In genomic region chr12:93972411-93973208, GRCh38 we compare ENCODE assay signal across 14 cellular contexts.
DNase-seq lines count a peak whose midpoint lies in the region; ATAC-seq, FAIRE-seq and TF ChIP-seq lines count a peak whose summit lies in the region.
"Had no signal": no experiment of that assay in that cellular context is flagged by ENCODE, and none has a peak within 500 bp of the region (broad histone marks: within the 10 kb centered on the region; RNA-seq: fewer than 3 reads in every experiment).

No MANE protein-coding gene starts in this region.

- H3K14ac ChIP-seq in trophoblast cell (ENCODE audit: low read length), result no peak overlapping the region

- in situ Hi-C loops in KBM-7 (cut with MboI; ENCODE audit: low pct_unique_long_range_greater_than_20kb, low sequenced_read_pairs), result no loop called here

- no CpG with 5 or more reads among the region's 8 CpGs for WGBS in trophoblast cell (ENCODE audit: extremely low coverage, insufficient coverage, insufficient read length)

- no peak overlapping the region for H3K27ac Mint-ChIP-seq in effector memory CD8-positive, alpha-beta T cell
- H3K27ac Mint-ChIP-seq: GM23338 had no signal

- no peaks in the 10 kb centered on the region for H3K27me3 ChIP-seq in trophoblast cell (ENCODE audit: insufficient read depth, low read length)

- peaks cover 5% of the 10 kb centered on the region in 2 donors for H3K4me1 Mint-ChIP-seq in effector memory CD8-positive, alpha-beta T cell (ENCODE audit: low read depth in 2 of 2)
- H3K4me1 Mint-ChIP-seq: GM23338 had no signal

- H2AFZ ChIP-seq in trophoblast cell (ENCODE audit: insufficient read depth, low read length, poor library complexity), result no peak overlapping the region

- H3K36me3 ChIP-seq in trophoblast cell (ENCODE audit: control insufficient read depth in 1 of 2, insufficient read depth in 2 of 2, low read length in 2 of 2), result peaks cover 0 to 2% of the 10 kb centered on the region in 2 experiments
- H3K36me3 ChIP-seq: left ventricle myocardium inferior had no signal

- H2BK120ac ChIP-seq in trophoblast cell (ENCODE audit: insufficient read depth, low read length, poor library complexity), result peak overlapping the region; percentile 39

- H4K91ac ChIP-seq in trophoblast cell (ENCODE audit: low read depth, low read length), result no peak overlapping the region

- no peak overlapping the region for H3K4me3 Mint-ChIP-seq in effector memory CD8-positive, alpha-beta T cell
- H3K4me3 Mint-ChIP-seq: GM23338 had no signal

- TF ChIP-seq CTCF in fibroblast of the aortic adventitia (IDR thresholded peaks at IDR 0.05; ENCODE audit: insufficient read depth, low read length), result no peak

- H3K27ac ChIP-seq in trophoblast cell (ENCODE audit: low read depth, low read length), result peak overlapping the region; percentile 50
- H3K27ac ChIP-seq: left ventricle myocardium inferior had no signal

- H3K4me3 ChIP-seq in fibroblast of the aortic adventitia (ENCODE audit: low read depth, low read length) (no peak overlapping the region), trophoblast cell (ENCODE audit: low read depth, low read length) (no peak overlapping the region)
- H3K4me3 ChIP-seq: GM23338, left ventricle myocardium inferior had no signal

- no peaks in the 10 kb centered on the region for H3K9me3 Mint-ChIP-seq in effector memory CD8-positive, alpha-beta T cell
- H3K9me3 Mint-ChIP-seq: GM23338 had no signal

- H3K4ac ChIP-seq in trophoblast cell (ENCODE audit: low read depth, low read length), result no peak overlapping the region

- H2BK5ac ChIP-seq in trophoblast cell (ENCODE audit: low read depth, low read length, poor library complexity), result peak overlapping the region; percentile 45

- H2BK12ac ChIP-seq in trophoblast cell (ENCODE audit: low read length), result peak overlapping the region; percentile 72

- no peaks in the 10 kb centered on the region for H3K36me3 Mint-ChIP-seq in effector memory CD8-positive, alpha-beta T cell (ENCODE audit: insufficient read depth)

- no peaks in the 10 kb centered on the region for H3K9me3 ChIP-seq in trophoblast cell (ENCODE audit: insufficient read depth, low read depth, low read length)
- H3K9me3 ChIP-seq: left ventricle myocardium inferior had no signal

- DNase-seq in AG20443 (ENCODE audit: low spot score) (peak; percentile 72), RCC 7860 (ENCODE audit: low spot score) (peak; percentile 31), fibroblast of the aortic adventitia (ENCODE audit: low read depth) (peak; percentile 91), trophoblast cell (no peak), KBM-7 (no peak), DMS53 (lab: John Stamatoyannopoulos, UW) (no peak)
- DNase-seq in effector memory CD8-positive, alpha-beta T cell, result no peak
- DNase-seq in activated CD8-positive, alpha-beta memory T cell treated with anti-CD3 and anti-CD28 coated beads, Interleukin-2, amount 50 U/mL, for 48 hours, result no peak
- DNase-seq: activated naive CD4-positive, alpha-beta T cell; caudate nucleus; DMS153; left ventricle myocardium inferior had no signal

- peaks cover 15 to 46% of the 10 kb centered on the region in 2 donors for H3K27me3 Mint-ChIP-seq in effector memory CD8-positive, alpha-beta T cell

- H3K9ac ChIP-seq in trophoblast cell (ENCODE audit: low read length), result no peak overlapping the region

- no peak for FAIRE-seq in RCC 7860 (lab: Jason Lieb, UNC)
- FAIRE-seq: endothelial cell of umbilical vein had no signal

- H3K4me1 ChIP-seq in trophoblast cell (ENCODE audit: control insufficient read depth in 1 of 2, insufficient read depth in 2 of 2, low read length in 2 of 2), result peaks cover 2 to 6% of the 10 kb centered on the region in 2 experiments

- peak overlapping the region; percentile 12 for H3K4me2 ChIP-seq in trophoblast cell (ENCODE audit: low read length)
- H3K4me2 ChIP-seq: GM23338 had no signal

- H2AK5ac ChIP-seq in trophoblast cell (ENCODE audit: low read length), result no peak overlapping the region

- no peak for ATAC-seq in effector memory CD8-positive, alpha-beta T cell (replicated peaks)
- ATAC-seq: GM23338 had no signal

- peaks cover 2% of the 10 kb centered on the region for H3K79me1 ChIP-seq in trophoblast cell (ENCODE audit: low read length)

- H3K23ac ChIP-seq in trophoblast cell (ENCODE audit: low read length), result no peak overlapping the region

- no peaks in the 10 kb centered on the region for H3K79me2 ChIP-seq in trophoblast cell (ENCODE audit: control insufficient read depth, insufficient read depth, low read length, poor library complexity)

- no peak overlapping the region for H4K12ac ChIP-seq in trophoblast cell (ENCODE audit: low read depth, low read length)

- no peak overlapping the region for H3K18ac ChIP-seq in trophoblast cell (ENCODE audit: low read length)

- no peak overlapping the region for H4K8ac ChIP-seq in trophoblast cell (ENCODE audit: low read depth, low read length)

Comparison
In these comparisons a context has a peak if more than half of its experiments do, and no peak if none do; other contexts are left out.
1. DNase-seq: peak in AG20443 (single experiment), RCC 7860 (single experiment) and fibroblast of the aortic adventitia (single experiment); none in trophoblast cell (0 of 2), effector memory CD8-positive, alpha-beta T cell (0 of 3), KBM-7 (single experiment), DMS53 (single experiment) and activated CD8-positive, alpha-beta memory T cell treated with anti-CD3 and anti-CD28 coated beads, Interleukin-2, amount 50 U/mL, for 48 hours (single experiment).